In genomic region chr6:31401403-31401802, GRCh38 we compare ENCODE assay signal across 8 cellular contexts. TPM values are rescaled to one million over a fixed set of nuclear protein-coding genes. Genes with fewer than 3 reads are reported as not detected.
DNase-seq lines count a peak whose midpoint lies in the region; ATAC-seq, FAIRE-seq and TF ChIP-seq lines count a peak whose summit lies in the region.

No MANE protein-coding gene starts in this region.

- no peak overlapping the region for H2AFZ ChIP-seq in IMR-90 (replicated peaks; ENCODE audit: low read length, poor library complexity)
- no peak overlapping the region for H2AFZ ChIP-seq in astrocyte (ENCODE audit: low read depth, low read length)

- WGBS in IMR-90 (ENCODE audit: extremely low coverage in 2 of 2, insufficient read length in 1 of 2), 2 experiments: no CpG with 5 or more reads among the region's 4 CpGs
- WGBS in thymus: 55% methylated on average over 4 of the region's 4 CpGs

- TF ChIP-seq POLR2A in IMR-90 (IDR thresholded peaks at IDR 0.05; ENCODE audit: low read depth, low read length): no peak

- peak overlapping the region; percentile 80 for H3K27ac Mint-ChIP-seq in astrocyte (ENCODE audit: unreplicated experiment)

- H3K4me3 Mint-ChIP-seq in astrocyte (ENCODE audit: unreplicated experiment): peak overlapping the region; percentile 99

- intact Hi-C loops in IMR-90 (cut with micrococcal nuclease): loop anchor here (5.0 kb wide), 1 partner anchor 91 kb away; no protein-coding TSS in a partner anchor
- intact Hi-C loops in kidney (cut with DNase I): no loop called here

- 0 out of 2 replicates have a peak overlapping the region, but pooled peaks have one; percentile 7 for H2BK20ac ChIP-seq in IMR-90 (ENCODE audit: low read depth, low read length)

- H2BK5ac ChIP-seq in IMR-90 (ENCODE audit: low read depth, low read length, poor library complexity, severe bottlenecking): peak overlapping the region; percentile 84

- peak overlapping the region; percentile 73; the same call in 1 of the 3 replicates for H2BK15ac ChIP-seq in IMR-90 (ENCODE audit: low read depth, low read length)

- H3K27me3 ChIP-seq in IMR-90 (ENCODE audit: control insufficient read depth, insufficient read depth, low read length) (no peaks in the 10 kb centered on the region), astrocyte (ENCODE audit: insufficient read depth, low read length) (no peaks in the 10 kb centered on the region), thymus (ENCODE audit: control insufficient read depth, insufficient read depth) (no peaks in the 10 kb centered on the region)

- H2AK9ac ChIP-seq in IMR-90 (replicated peaks; ENCODE audit: low read depth, low read length, poor library complexity): no peak overlapping the region

- no peak overlapping the region for H3K9ac ChIP-seq in IMR-90 (ENCODE audit: low read depth, low read length)
- peak overlapping the region; percentile 93 for H3K9ac ChIP-seq in astrocyte (ENCODE audit: low read length)
- H3K9ac ChIP-seq in kidney (ENCODE audit: low read length in 2 of 2): peak overlapping the region; percentile 63 to 94

- no peak overlapping the region; the same call in 1 of the 2 replicates for H3K14ac ChIP-seq in IMR-90 (replicated peaks; ENCODE audit: low read depth, low read length)

- peak overlapping the region; percentile 4; the same call in 1 of the 2 replicates for H3K27ac ChIP-seq in IMR-90 (ENCODE audit: insufficient read depth, low read length)
- peak overlapping the region; percentile 85 for H3K27ac ChIP-seq in astrocyte (ENCODE audit: low read depth, low read length)
- H3K27ac ChIP-seq in kidney (ENCODE audit: low read depth in 2 of 2, low read length in 2 of 2): peak overlapping the region; percentile 97 to 99
- H3K27ac ChIP-seq in thymus (ENCODE audit: low read depth): no peak overlapping the region

- H3K4me2 ChIP-seq in IMR-90 (ENCODE audit: low read depth, low read length): peak overlapping the region; percentile 72
- H3K4me2 ChIP-seq in astrocyte (ENCODE audit: low read length): peak overlapping the region; percentile 97

- dilution Hi-C loops in IMR-90 (cut with HindIII; ENCODE audit: low sequenced_read_pairs, unreplicated experiment): no loop called here

- ATAC-seq in IMR-90 (ENCODE audit: low read depth) (peak; percentile 8; the same call in 1 of the 2 replicates), HG03439 (IDR thresholded peaks at IDR 0.05; ENCODE audit: unreplicated experiment) (no peak), HG03460 (IDR thresholded peaks at IDR 0.05; ENCODE audit: unreplicated experiment) (no peak)

- H3K18ac ChIP-seq in IMR-90 (ENCODE audit: low read depth, low read length): peak overlapping the region; percentile 22; the same call in 1 of the 2 replicates

- no TSS peak for BruUV-seq in IMR-90 (replicated peaks; lab: Mats Ljungman, UMichigan)

- H3K56ac ChIP-seq in IMR-90 (ENCODE audit: extremely low read depth, insufficient read depth, low read length): 0 out of 2 replicates have a peak overlapping the region, but pooled peaks have one; percentile 24

- H3K4me1 ChIP-seq in IMR-90 (ENCODE audit: control insufficient read depth, insufficient read depth, low read length): peaks cover 5% of the 10 kb centered on the region
- peaks cover 30% of the 10 kb centered on the region for H3K4me1 ChIP-seq in astrocyte (ENCODE audit: insufficient read depth, low read length)
- peaks cover 17 to 20% of the 10 kb centered on the region in 2 donors for H3K4me1 ChIP-seq in kidney (ENCODE audit: control insufficient read depth in 1 of 2, insufficient read depth in 1 of 2, low read depth in 1 of 2, low read length in 2 of 2)
- H3K4me1 ChIP-seq in thymus (ENCODE audit: control insufficient read depth, insufficient read depth, low read length): no peaks in the 10 kb centered on the region

- CTCF ChIA-PET in IMR-90 (lab: Yijun Ruan, JAX): interaction anchor here (1.2 kb wide), 1 partner anchor 41 kb away, joined by 3 read pairs; no protein-coding TSS in a partner anchor

- peaks cover 63% of the 10 kb centered on the region for H3K79me2 ChIP-seq in astrocyte (ENCODE audit: insufficient read depth, low read length)

- H2AK5ac ChIP-seq in IMR-90 (ENCODE audit: low read depth, low read length): peak overlapping the region; percentile 54; the same call in 1 of the 2 replicates

- TF ChIP-seq RAD21 in IMR-90 (IDR thresholded peaks at IDR 0.05; ENCODE audit: low read length): no peak

- H3K9me3 Mint-ChIP-seq in astrocyte (ENCODE audit: unreplicated experiment): no peaks in the 10 kb centered on the region

- H3K4me3 ChIP-seq in IMR-90 (ENCODE audit: insufficient read depth, low read depth, low read length) (peak overlapping the region; percentile 7; the same call in 1 of the 2 replicates), astrocyte (ENCODE audit: insufficient read depth, low read depth, low read length) (peak overlapping the region; percentile 93), kidney (ENCODE audit: low read length in 2 of 2) (peak overlapping the region; percentile 79 to 84), thymus (ENCODE audit: low read length) (peak overlapping the region; percentile 69)

- peak overlapping the region; percentile 20 to 92; a peak in 3 of 4 replicates for H4K8ac ChIP-seq in IMR-90 (ENCODE audit: low read depth in 2 of 2, low read length in 2 of 2)

- H2BK120ac ChIP-seq in IMR-90 (ENCODE audit: low read depth, low read length): peak overlapping the region; percentile 58

- no peaks in the 10 kb centered on the region for H3K27me3 Mint-ChIP-seq in astrocyte (ENCODE audit: low read depth, unreplicated experiment)

- H3K9me1 ChIP-seq in IMR-90 (ENCODE audit: insufficient read depth, low read length): peaks cover 7% of the 10 kb centered on the region

- FAIRE-seq in astrocyte (lab: Jason Lieb, UNC) (no peak), kidney (lab: Jason Lieb, UNC) (no peak)

- H4K91ac ChIP-seq in IMR-90 (ENCODE audit: insufficient read depth, low read depth, low read length): no peak overlapping the region; the same call in 1 of the 2 replicates

- no peak overlapping the region for H3K23ac ChIP-seq in IMR-90 (ENCODE audit: low read depth, low read length)

- TF ChIP-seq CTCF in IMR-90 (conservative IDR thresholded peaks at IDR 0.05; ENCODE audit: low read depth, low read length) (no peak), astrocyte (IDR thresholded peaks at IDR 0.05; ENCODE audit: insufficient read depth, low read depth, low read length) (no peak), kidney (IDR thresholded peaks at IDR 0.05; ENCODE audit: borderline replicate concordance, extremely low read depth, insufficient read depth) (no peak)

- no peak overlapping the region for H4K5ac ChIP-seq in IMR-90 (ENCODE audit: low read depth, low read length)

- in situ Hi-C loops in ACHN (cut with HindIII; ENCODE audit: low pct_ligation_motif_present, low pct_unique_long_range_greater_than_20kb, low sequenced_read_pairs) (no loop called here), IMR-90 (cut with MboI; ENCODE audit: low sequenced_read_pairs) (loop anchor here (5.0 kb wide), 1 partner anchor 41 kb away; no protein-coding TSS in a partner anchor)

- H3K36me3 Mint-ChIP-seq in astrocyte (ENCODE audit: low read depth, unreplicated experiment): no peaks in the 10 kb centered on the region

- H4K20me1 ChIP-seq in IMR-90 (ENCODE audit: insufficient read depth, low read length): peaks cover 30% of the 10 kb centered on the region
- H4K20me1 ChIP-seq in astrocyte (ENCODE audit: insufficient read depth, low read length): peaks cover 41% of the 10 kb centered on the region

- POLR2A ChIA-PET in IMR-90 (lab: Charles Lee; ENCODE audit: unreplicated experiment): no interaction called here

- peaks cover 26% of the 10 kb centered on the region for H3K4me1 Mint-ChIP-seq in astrocyte (ENCODE audit: low read depth, unreplicated experiment)

- peaks cover 4 to 57% of the 10 kb centered on the region in 2 experiments; a peak in 3 of 4 replicates for H3K79me1 ChIP-seq in IMR-90 (ENCODE audit: low read depth in 1 of 2, low read length in 2 of 2)

- DNase-seq in ACHN: peak; percentile 84
- peak; percentile 81 for DNase-seq in IMR-90
- DNase-seq in astrocyte (ENCODE audit: low read depth): peak; percentile 79
- DNase-seq in kidney: peak; percentile 64
- no peak for DNase-seq in occipital lobe (lab: John Stamatoyannopoulos, UW)

- H3K36me3 ChIP-seq in IMR-90 (ENCODE audit: control insufficient read depth, insufficient read depth, low read length) (no peaks in the 10 kb centered on the region), astrocyte (ENCODE audit: insufficient read depth, low read length) (no peaks in the 10 kb centered on the region), kidney (ENCODE audit: control insufficient read depth in 1 of 2, insufficient read depth in 2 of 2, low read length in 2 of 2) (no peaks in the 10 kb centered on the region), thymus (ENCODE audit: control insufficient read depth, insufficient read depth) (no peaks in the 10 kb centered on the region)

- peak overlapping the region; percentile 33; the same call in 1 of the 2 replicates for H3K4ac ChIP-seq in IMR-90 (ENCODE audit: low read depth, low read length)

- no peaks in the 10 kb centered on the region for H3K9me3 ChIP-seq in IMR-90 (ENCODE audit: control insufficient read depth, insufficient read depth, low read length)
- H3K9me3 ChIP-seq in astrocyte (ENCODE audit: insufficient read depth, low read depth, low read length): no peaks in the 10 kb centered on the region
- no peaks in the 10 kb centered on the region for H3K9me3 ChIP-seq in kidney (ENCODE audit: control insufficient read depth in 1 of 2, low read length in 2 of 2)
- H3K9me3 ChIP-seq in thymus (ENCODE audit: control insufficient read depth): no peaks in the 10 kb centered on the region

TF ChIP-seq in IMR-90, 13 proteins besides CTCF, POLR2A, EP300 and RAD21:
- 0 out of 2 replicates have a peak, but pooled peaks have one; percentile 44 for TF ChIP-seq FOS (IDR thresholded peaks at IDR 0.05; ENCODE audit: low read depth, low read length)
- TF ChIP-seq BHLHE40 (IDR thresholded peaks at IDR 0.05; ENCODE audit: low read depth, low read length): no peak
- TF ChIP-seq RFX5 (IDR thresholded peaks at IDR 0.05; ENCODE audit: low read depth, low read length): no peak

RNA-seq across cellular contexts. Expression of gene MICA, which starts 2.0 kb away (rescaled TPM):
- total RNA-seq in IMR-90 (2012; rRNA removed) (52.2 and 55.9 TPM in 2 replicates), astrocyte (70.0 and 70.6 TPM in 2 replicates), kidney (27.5 TPM), occipital lobe (0.31 TPM)
- polyA plus RNA-seq in IMR-90 (2012; rRNA removed) (67.7 and 72.8 TPM in 2 replicates), kidney (ENCODE audit: insufficient read depth, low read depth, low replicate concordance) (34.7 TPM), thymus (9.4 TPM)
- polyA plus RNA-seq in IMR-90 (2012; cell fraction: cytosol; rRNA removed): 42.3 and 47.1 TPM in 2 replicates
- 62.2 and 62.4 TPM in 2 replicates for polyA plus RNA-seq in IMR-90 (2012; cell fraction: nucleus; rRNA removed; ENCODE audit: low replicate concordance)

RNA-seq across cellular contexts. Expression of gene HLA-B, which starts 44.4 kb away (rescaled TPM):
- total RNA-seq in IMR-90 (2012; rRNA removed): 41.7 and 44.1 TPM in 2 replicates
- polyA plus RNA-seq in IMR-90 (2012; rRNA removed): 259 and 309 TPM in 2 replicates
- polyA plus RNA-seq in IMR-90 (2012; cell fraction: cytosol; rRNA removed): 346 and 472 TPM in 2 replicates
- polyA plus RNA-seq in IMR-90 (2012; cell fraction: nucleus; rRNA removed; ENCODE audit: low replicate concordance): 315 and 357 TPM in 2 replicates
- 1,493 and 2,082 TPM in 2 replicates for total RNA-seq in astrocyte
- 1,532 TPM for total RNA-seq in kidney
- polyA plus RNA-seq in kidney (ENCODE audit: insufficient read depth, low read depth, low replicate concordance): 1,348 TPM
- 2,173 TPM for polyA plus RNA-seq in thymus
- 34.3 TPM for total RNA-seq in occipital lobe

Comparison
In these comparisons a context has a peak if more than half of its experiments do, and no peak if none do; other contexts are left out.
1. H3K4me3 ChIP-seq: peak in every context shown above with its lines; median percentile 93 in astrocyte; 82 in kidney; 69 in thymus; 7 in IMR-90.
2. RNA of gene MICA, which starts 2.0 kb away (total RNA-seq): 70.0 to 70.6 TPM in astrocyte, 52.2 to 55.9 TPM in IMR-90 and 27.5 TPM in kidney (single experiment); 0.31 TPM in occipital lobe (single experiment); every median in the first group is over 10 times any median in the second.
3. RNA of gene HLA-B, which starts 44.4 kb away (total RNA-seq): 1,532 TPM in kidney (single experiment) and 1,493 to 2,082 TPM in astrocyte; 41.7 to 44.1 TPM in IMR-90 and 34.3 TPM in occipital lobe (single experiment); every median in the first group is over 10 times any median in the second.